Comparison of ENCODE assay signal across 16 cellular contexts in the genomic region with DNA sequence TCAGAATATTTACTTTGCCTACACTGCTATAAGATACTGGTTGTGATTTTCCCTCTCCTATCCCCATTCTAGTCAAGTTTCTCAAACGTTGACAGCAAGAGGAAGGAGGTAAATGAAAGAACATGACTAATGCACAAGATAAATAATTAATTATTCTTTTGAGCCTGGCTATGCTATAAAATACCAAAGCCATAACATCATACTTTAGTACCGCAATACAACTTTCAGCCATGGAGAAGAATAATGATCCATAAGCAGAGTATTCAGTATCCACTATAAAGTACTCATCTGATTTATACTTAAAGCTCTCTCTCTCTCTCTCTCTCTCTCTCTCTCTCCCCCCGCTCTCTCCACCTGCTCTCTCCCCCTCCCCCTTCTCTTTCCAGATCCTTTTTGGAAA. TPM values are rescaled to one million over a fixed set of nuclear protein-coding genes. Genes with fewer than 3 reads are reported as not detected.
DNase-seq lines count a peak whose midpoint lies in the region; ATAC-seq and TF ChIP-seq lines count a peak whose summit lies in the region.
"Had no signal": no experiment of that assay in that cellular context is flagged by ENCODE, and none has a peak within 500 bp of the region (broad histone marks: within the 10 kb centered on the region; RNA-seq: fewer than 3 reads in every experiment).

No MANE protein-coding gene starts in this region.

- H3K9me3 Mint-ChIP-seq in osteocyte (ENCODE audit: unreplicated experiment), result peaks cover 5% of the 10 kb centered on the region
- H3K9me3 Mint-ChIP-seq: activated T-cell treated with anti-CD3 and anti-CD28 coated beads, Interleukin-2, amount 50 U/mL, for 24 hours had no signal

- H3K4me1 Mint-ChIP-seq in osteocyte (ENCODE audit: unreplicated experiment), result peaks cover 26% of the 10 kb centered on the region

- DNase-seq in Daoy (ENCODE audit: low read depth), result peak; percentile 19
- DNase-seq in RPMI7951 (ENCODE audit: low read depth), result peak; percentile 37
- DNase-seq in osteocyte (ENCODE audit: extremely low spot score, unreplicated experiment), result no peak
- DNase-seq in NCI-H2107 (lab: John Stamatoyannopoulos, UW), result no peak
- no peak for DNase-seq in NCI-H128 (lab: John Stamatoyannopoulos, UW; ENCODE audit: unreplicated experiment)
- no peak for DNase-seq in HUDEP-2 (lab: John Stamatoyannopoulos, UW; ENCODE audit: unreplicated experiment in 76 of 76)
- DNase-seq: activated T-cell treated with anti-CD3 and anti-CD28 coated beads, Interleukin-2, amount 50 U/mL, for 24 hours; KBM-7; mucosa of descending colon; NCI-H187; NK-92 treated with Interleukin-12 subunit alpha and Interleukin-12 subunit beta, amount 100 ng/mL, for 24 hours; stomach had no signal

- peak; percentile 80 for ATAC-seq in esophagus mucosa
- no peak for ATAC-seq in HG03097 (IDR thresholded peaks at IDR 0.05; ENCODE audit: low FRiP score, unreplicated experiment)
- ATAC-seq: GM12878, HCT116, mucosa of descending colon had no signal

- H3K4me3 Mint-ChIP-seq in osteocyte (ENCODE audit: unreplicated experiment), result no peak overlapping the region
- H3K4me3 Mint-ChIP-seq: activated T-cell treated with anti-CD3 and anti-CD28 coated beads, Interleukin-2, amount 50 U/mL, for 24 hours had no signal

- H3K27me3 Mint-ChIP-seq in osteocyte (ENCODE audit: unreplicated experiment), result no peaks in the 10 kb centered on the region

- H3K36me3 Mint-ChIP-seq in osteocyte (ENCODE audit: unreplicated experiment), result peaks cover 15% of the 10 kb centered on the region

- no peak for TF ChIP-seq CTCF in osteocyte (IDR thresholded peaks at IDR 0.05)

- peak overlapping the region; percentile 52 for H3K27ac Mint-ChIP-seq in osteocyte (ENCODE audit: unreplicated experiment)
- H3K27ac Mint-ChIP-seq: activated T-cell treated with anti-CD3 and anti-CD28 coated beads, Interleukin-2, amount 50 U/mL, for 24 hours had no signal

RNA-seq across cellular contexts. Expression of a gene that starts 41.3 kb away (rescaled TPM):
- total RNA-seq in Daoy (2014; rRNA removed; shearing (Covaris generic)), result 35.2 and 42.0 TPM in 2 replicates
- total RNA-seq in RPMI7951 (2014; rRNA removed; shearing (Covaris generic)), result 20.2 and 21.9 TPM in 2 replicates
- total RNA-seq in esophagus mucosa (20.4 TPM), osteocyte (32.7 and 33.9 TPM in 2 replicates)

RNA-seq across cellular contexts. Expression of a gene that starts 43.1 kb away (rescaled TPM):
- 4.0 and 6.6 TPM in 2 replicates for total RNA-seq in Daoy (2014; rRNA removed; shearing (Covaris generic))
- total RNA-seq in RPMI7951 (2014; rRNA removed; shearing (Covaris generic)), result 10.4 and 14.8 TPM in 2 replicates
- total RNA-seq in esophagus mucosa (0.88 TPM), osteocyte (45.4 and 64.7 TPM in 2 replicates)

RNA-seq across cellular contexts. Expression of a gene that starts 57.4 kb away (rescaled TPM):
- 10.3 and 15.1 TPM in 2 replicates for total RNA-seq in Daoy (2014; rRNA removed; shearing (Covaris generic))
- total RNA-seq in RPMI7951 (2014; rRNA removed; shearing (Covaris generic)), result 10.7 and 17.3 TPM in 2 replicates
- total RNA-seq in esophagus mucosa (12.6 TPM), osteocyte (20.1 and 21.3 TPM in 2 replicates)

Comparison
In these comparisons a context has a peak if more than half of its experiments do, and no peak if none do; other contexts are left out.
1. DNase-seq: peak in Daoy (single experiment) and RPMI7951 (single experiment); none in osteocyte (single experiment), NCI-H2107 (single experiment), NCI-H128 (single experiment) and HUDEP-2 (0 of 76).